In the genomic region with DNA sequence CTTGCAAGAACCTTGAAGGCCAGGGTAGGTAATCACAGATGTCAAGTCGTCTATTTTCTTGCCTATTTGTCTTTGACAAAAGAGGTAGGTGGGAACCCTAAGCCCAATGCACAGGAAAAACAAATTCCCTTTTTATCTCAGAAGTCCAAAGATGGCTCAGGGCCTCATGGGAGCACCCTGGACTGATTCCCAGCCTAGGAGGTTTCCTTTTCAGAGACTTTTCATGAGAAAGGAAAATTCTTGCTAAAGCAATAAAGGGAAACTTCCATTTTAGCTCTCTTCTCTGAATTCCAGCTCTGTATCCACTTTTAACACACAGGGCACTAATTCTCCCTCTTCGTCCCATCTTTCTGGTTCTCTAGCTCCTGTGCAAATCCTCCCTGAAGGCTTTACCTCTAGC, we compare ENCODE assay signal across 9 cellular contexts. TPM values are rescaled to one million over a fixed set of nuclear protein-coding genes. Genes with fewer than 3 reads are reported as not detected.
DNase-seq lines count a peak whose midpoint lies in the region; TF ChIP-seq lines count a peak whose summit lies in the region.
"Had no signal": no experiment of that assay in that cellular context is flagged by ENCODE, and none has a peak within 500 bp of the region (broad histone marks: within the 10 kb centered on the region; RNA-seq: fewer than 3 reads in every experiment).

No MANE protein-coding gene starts in this region.

- H3K27me3 ChIP-seq in Caco-2 (replicated peaks; ENCODE audit: control insufficient read depth, insufficient read depth, low read length) (no peaks in the 10 kb centered on the region), prostate gland (replicated peaks; ENCODE audit: insufficient read depth) (no peaks in the 10 kb centered on the region)

- H3K36me3 Mint-ChIP-seq in Caco-2 (ENCODE audit: insufficient read depth, unreplicated experiment) = peaks cover 6% of the 10 kb centered on the region
- peaks cover 17% of the 10 kb centered on the region for H3K36me3 Mint-ChIP-seq in activated CD4-positive, alpha-beta memory T cell treated with anti-CD3 and anti-CD28 coated beads for 36 hours

- H3K27ac ChIP-seq in prostate gland = peak overlapping the region; percentile 91 to 98

- peak overlapping the region; percentile 94 for H3K4me3 ChIP-seq in Caco-2 (ENCODE audit: low read depth, low read length)
- H3K4me3 ChIP-seq in fibroblast of the aortic adventitia (ENCODE audit: low read depth, low read length) = peak overlapping the region; percentile 71
- H3K4me3 ChIP-seq in prostate gland = no peak overlapping the region

- no peaks in the 10 kb centered on the region for H3K9me3 Mint-ChIP-seq in Caco-2 (ENCODE audit: unreplicated experiment)
- no peaks in the 10 kb centered on the region for H3K9me3 Mint-ChIP-seq in activated CD4-positive, alpha-beta memory T cell treated with anti-CD3 and anti-CD28 coated beads for 36 hours

- H3K4me3 Mint-ChIP-seq in Caco-2 (ENCODE audit: unreplicated experiment) = no peak overlapping the region
- H3K4me3 Mint-ChIP-seq in activated CD4-positive, alpha-beta memory T cell treated with anti-CD3 and anti-CD28 coated beads for 36 hours = peak overlapping the region; percentile 93

- CTCF ChIA-PET in Caco-2 (lab: Charles Lee) = interaction anchor here (0.6 kb wide), 1 partner anchor 63 kb away, joined by 3 read pairs; no protein-coding TSS in a partner anchor
- CTCF ChIA-PET in activated CD4-positive, alpha-beta memory T cell treated with anti-CD3 and anti-CD28 coated beads for 36 hours (lab: Charles Lee) = no interaction called here

- peaks cover 15% of the 10 kb centered on the region for H3K4me1 Mint-ChIP-seq in Caco-2 (ENCODE audit: low read depth, unreplicated experiment)
- peaks cover 29% of the 10 kb centered on the region for H3K4me1 Mint-ChIP-seq in activated CD4-positive, alpha-beta memory T cell treated with anti-CD3 and anti-CD28 coated beads for 36 hours (ENCODE audit: low read depth)

- no peak for TF ChIP-seq POLR2A in prostate gland (IDR thresholded peaks at IDR 0.05)

- no peaks in the 10 kb centered on the region for H3K27me3 Mint-ChIP-seq in Caco-2 (ENCODE audit: insufficient read depth, unreplicated experiment)
- H3K27me3 Mint-ChIP-seq in activated CD4-positive, alpha-beta memory T cell treated with anti-CD3 and anti-CD28 coated beads for 36 hours = no peaks in the 10 kb centered on the region

- 39% methylated on average over 2 of the region's 2 CpGs for WGBS in prostate gland

- TF ChIP-seq CTCF in Caco-2 (IDR thresholded peaks at IDR 0.05; ENCODE audit: insufficient read depth in 1 of 2, low read depth in 1 of 2, low read length in 1 of 2, severe bottlenecking in 1 of 2, unreplicated experiment in 1 of 2) (no peak), fibroblast of the aortic adventitia (IDR thresholded peaks at IDR 0.05; ENCODE audit: insufficient read depth, low read length) (no peak), prostate gland (IDR thresholded peaks at IDR 0.05) (no peak)

- TSS peak; percentile 28 for BruUV-seq in Caco-2 (replicated peaks; lab: Mats Ljungman, UMichigan)

- no peak overlapping the region for H3K27ac Mint-ChIP-seq in Caco-2 (ENCODE audit: unreplicated experiment)
- H3K27ac Mint-ChIP-seq in activated CD4-positive, alpha-beta memory T cell treated with anti-CD3 and anti-CD28 coated beads for 36 hours = no peak overlapping the region

- no peaks in the 10 kb centered on the region for H3K9me3 ChIP-seq in Caco-2
- no peaks in the 10 kb centered on the region for H3K9me3 ChIP-seq in prostate gland

- intact Hi-C loops in Caco-2 (cut with micrococcal nuclease; ENCODE audit: unreplicated experiment) (no loop called here), prostate gland (cut with DNase I) (no loop called here), posterior vena cava (cut with DNase I) (no loop called here)
- intact Hi-C loops in activated CD4-positive, alpha-beta memory T cell treated with anti-CD3 and anti-CD28 coated beads for 36 hours (cut with micrococcal nuclease) = no loop called here

- DNase-seq in Caco-2 (no peak), fibroblast of the aortic adventitia (ENCODE audit: low read depth) (peak; percentile 79), prostate gland (ENCODE audit: low spot score) (no peak), NCI-H1417 (lab: John Stamatoyannopoulos, UW) (no peak), mesenteric fat pad (ENCODE audit: low spot score) (no peak), posterior vena cava (ENCODE audit: low spot score) (no peak)
- no peak for DNase-seq in activated CD4-positive, alpha-beta memory T cell treated with anti-CD3 and anti-CD28 coated beads for 36 hours
- DNase-seq in stimulated activated CD8-positive, alpha-beta memory T cell treated with anti-CD3 and anti-CD28 coated beads, Interleukin-4, amount 100 ng/mL, for 48 hours = no peak
- DNase-seq: stimulated activated CD4-positive, alpha-beta T cell treated with anti-CD3 and anti-CD28 coated beads, Interleukin-4, amount 100 ng/mL, for 24 hours had no signal

- POLR2A ChIA-PET in Caco-2 (lab: Charles Lee) = no interaction called here
- POLR2A ChIA-PET in activated CD4-positive, alpha-beta memory T cell treated with anti-CD3 and anti-CD28 coated beads for 36 hours (lab: Charles Lee) = interaction anchor here (0.8 kb wide), 1 partner anchor 151 kb away, joined by 3 read pairs; no protein-coding TSS in a partner anchor

- H3K4me1 ChIP-seq in Caco-2 (peaks cover 8% of the 10 kb centered on the region; the same call in 1 of the 2 replicates), prostate gland (replicated peaks) (no peaks in the 10 kb centered on the region)

- H3K36me3 ChIP-seq in Caco-2 (ENCODE audit: control insufficient read depth, insufficient read depth, low read length) (no peaks in the 10 kb centered on the region), prostate gland (peaks cover 3 to 5% of the 10 kb centered on the region in 2 donors)

RNA-seq across cellular contexts. Expression of a gene that starts 1.2 kb away (rescaled TPM):
- total RNA-seq in Caco-2 (2022) (13.2 and 14.7 TPM in 2 replicates), fibroblast of the aortic adventitia (ENCODE audit: low replicate concordance) (6.3 and 9.9 TPM in 2 replicates), prostate gland (10 to 100 TPM; 21.7 to 39.7 TPM), mesenteric fat pad (15.7 TPM), posterior vena cava (10 to 100 TPM; 16.8 to 22.3 TPM)
- 1 to 10 TPM; 6.8 to 9.3 TPM for total RNA-seq in activated CD4-positive, alpha-beta memory T cell treated with anti-CD3 and anti-CD28 coated beads for 36 hours

Comparison
In these comparisons a context has a peak if more than half of its experiments do, and no peak if none do; other contexts are left out.
1. H3K4me3 ChIP-seq: peak in Caco-2 (single experiment) and fibroblast of the aortic adventitia (single experiment); none in prostate gland (0 of 2).